In genomic region chr17:38336838-38337237, GRCh38 we compare ENCODE assay signal across 26 cellular contexts. TPM values are rescaled to one million over a fixed set of nuclear protein-coding genes. Genes with fewer than 3 reads are reported as not detected.
"Had no signal": no experiment of that assay in that cellular context is flagged by ENCODE, and none has a peak within 500 bp of the region (broad histone marks: within the 10 kb centered on the region; RNA-seq: fewer than 3 reads in every experiment).

No MANE protein-coding gene starts in this region.

- H3K9me3 ChIP-seq: colonic mucosa, esophagus squamous epithelium, gastrocnemius medialis, heart right ventricle, left lung had no signal

- DNase-seq: colonic mucosa; cortex of kidney; effector CD8-positive, alpha-beta T cell; effector memory CD8-positive, alpha-beta T cell; endodermal cell; erythroblast; esophagus squamous epithelium; foreskin fibroblast; foreskin melanocyte; gastrocnemius medialis; glutamatergic neuron; head of caudate nucleus; heart right ventricle; hippocampal formation; left cardiac atrium; left lung; left ventricle myocardium superior; mammary epithelial cell; mesendoderm; midbrain; naive thymus-derived CD4-positive, alpha-beta T cell had no signal

- H3K4me1 ChIP-seq: colonic mucosa, gastrocnemius medialis, left lung had no signal

- H3K36me3 ChIP-seq: colonic mucosa, esophagus squamous epithelium, gastrocnemius medialis, heart right ventricle, left lung had no signal

- H3K27me3 ChIP-seq: colonic mucosa, gastrocnemius medialis, left lung had no signal

- H3K4me3 ChIP-seq: colonic mucosa, esophagus squamous epithelium, gastrocnemius medialis, heart right ventricle, left lung, lung had no signal

- H3K27ac ChIP-seq: colonic mucosa, epithelial cell of prostate, esophagus squamous epithelium, gastrocnemius medialis, heart right ventricle, left lung had no signal

RNA-seq across cellular contexts. Expression of gene GPR179, which starts 6.9 kb away (rescaled TPM):
- total RNA-seq: dermis microvascular lymphatic vessel endothelial cell, endodermal cell, esophagus mucosa, glomerular endothelial cell, left ventricle myocardium superior, mammary epithelial cell had no signal
